Comparison of ENCODE assay signal across 10 cellular contexts in genomic region chr10:95333997-95334792, GRCh38. TPM values are rescaled to one million over a fixed set of nuclear protein-coding genes. Genes with fewer than 3 reads are reported as not detected.
DNase-seq lines count a peak whose midpoint lies in the region; ATAC-seq and TF ChIP-seq lines count a peak whose summit lies in the region.
"Had no signal": no experiment of that assay in that cellular context is flagged by ENCODE, and none has a peak within 500 bp of the region (broad histone marks: within the 10 kb centered on the region; RNA-seq: fewer than 3 reads in every experiment).

No MANE protein-coding gene starts in this region.

- H3K4me1 ChIP-seq in GM23338 (ENCODE audit: insufficient read depth), result peaks cover 8% of the 10 kb centered on the region; the same call in 1 of the 2 replicates
- H3K4me1 ChIP-seq in right cardiac atrium (ENCODE audit: control insufficient read depth, insufficient read depth, low read length), result peaks cover 26% of the 10 kb centered on the region
- no peaks in the 10 kb centered on the region for H3K4me1 ChIP-seq in smooth muscle cell (ENCODE audit: low read depth)

- no peaks in the 10 kb centered on the region for H3K27me3 ChIP-seq in GM23338 (ENCODE audit: insufficient read depth)
- H3K27me3 ChIP-seq in brain microvascular endothelial cell (replicated peaks), result no peaks in the 10 kb centered on the region
- no peaks in the 10 kb centered on the region for H3K27me3 ChIP-seq in right cardiac atrium (ENCODE audit: control insufficient read depth, insufficient read depth)
- no peaks in the 10 kb centered on the region for H3K27me3 ChIP-seq in smooth muscle cell (ENCODE audit: low read depth)

- 25% methylated on average over 12 of the region's 12 CpGs for WGBS in right cardiac atrium
- WGBS in smooth muscle cell (ENCODE audit: low lambda C conversion rate), result 60% methylated on average over 12 of the region's 12 CpGs

- H3K9me3 Mint-ChIP-seq in GM23338, result no peaks in the 10 kb centered on the region
- H3K9me3 Mint-ChIP-seq: neural crest cell had no signal

- H4K20me1 ChIP-seq in GM23338 (replicated peaks; ENCODE audit: insufficient read depth), result no peaks in the 10 kb centered on the region
- no peaks in the 10 kb centered on the region for H4K20me1 ChIP-seq in smooth muscle cell (ENCODE audit: low read depth)

- no peaks in the 10 kb centered on the region for H3K36me3 ChIP-seq in GM23338 (ENCODE audit: insufficient read depth)
- H3K36me3 ChIP-seq in brain microvascular endothelial cell (replicated peaks), result no peaks in the 10 kb centered on the region
- H3K36me3 ChIP-seq in smooth muscle cell (ENCODE audit: low read depth), result no peaks in the 10 kb centered on the region

- H3K27ac ChIP-seq in GM23338 (ENCODE audit: low read depth) (0 out of 2 replicates have a peak overlapping the region, but pooled peaks have one; percentile 26), brain microvascular endothelial cell (peak overlapping the region; percentile 76), right cardiac atrium (ENCODE audit: low read length) (peak overlapping the region; percentile 93), smooth muscle cell (ENCODE audit: low read depth) (peak overlapping the region; percentile 55)

- no peaks in the 10 kb centered on the region for H3K79me2 ChIP-seq in GM23338 (replicated peaks; ENCODE audit: insufficient read depth)
- no peaks in the 10 kb centered on the region for H3K79me2 ChIP-seq in smooth muscle cell (ENCODE audit: low read depth)

- peaks cover 14% of the 10 kb centered on the region for H3K36me3 Mint-ChIP-seq in GM23338 (ENCODE audit: low read depth)

- H3K9ac ChIP-seq in smooth muscle cell (ENCODE audit: low read depth), result peak overlapping the region; percentile 21

- H3K27me3 Mint-ChIP-seq in GM23338 (ENCODE audit: insufficient read depth, low read depth, poor library complexity), result peaks cover 6% of the 10 kb centered on the region

- no peak overlapping the region for H3K4me3 Mint-ChIP-seq in GM23338
- H3K4me3 Mint-ChIP-seq: neural crest cell, T-helper 17 cell had no signal

- TF ChIP-seq CTCF in GM23338 (conservative IDR thresholded peaks at IDR 0.05; ENCODE audit: low read depth in 2 of 2) (no peak), brain microvascular endothelial cell (IDR thresholded peaks at IDR 0.05; ENCODE audit: low read depth, low read length, missing control alignments) (no peak), smooth muscle cell (IDR thresholded peaks at IDR 0.05; ENCODE audit: borderline replicate concordance, insufficient read depth, poor library complexity, severe bottlenecking) (no peak), GM10266 (IDR thresholded peaks at IDR 0.05; ENCODE audit: control insufficient read depth, insufficient read depth, low read depth, missing control alignments) (no peak)

- H3K9me3 ChIP-seq in right cardiac atrium (ENCODE audit: control insufficient read depth, low read length) (no peaks in the 10 kb centered on the region), smooth muscle cell (replicated peaks; ENCODE audit: low read depth) (no peaks in the 10 kb centered on the region)

- H3K4me2 ChIP-seq in GM23338, result no peak overlapping the region
- H3K4me2 ChIP-seq in smooth muscle cell, result no peak overlapping the region

- ATAC-seq in GM23338 (no peak), right cardiac atrium (peak; percentile 92 to 96), HG03520 (IDR thresholded peaks at IDR 0.05; ENCODE audit: unreplicated experiment) (no peak)
- ATAC-seq: T-helper 17 cell had no signal

- DNase-seq in GM23338 (ENCODE audit: low spot score) (no peak), brain microvascular endothelial cell (peak; percentile 95), right cardiac atrium (peak; percentile 90 to 95 (median 92)), smooth muscle cell (lab: John Stamatoyannopoulos, UW; ENCODE audit: unreplicated experiment) (no peak), GM10266 (ENCODE audit: extremely low spot score) (no peak), GF-D8 (lab: John Stamatoyannopoulos, UW) (no peak)
- DNase-seq in activated effector memory CD4-positive, alpha-beta T cell treated with anti-CD3 and anti-CD28 coated beads, Interleukin-2, amount 50 U/mL, for 16 hours, result no peak
- DNase-seq: T-helper 17 cell had no signal

- in situ Hi-C loops in brain microvascular endothelial cell (cut with HindIII; ENCODE audit: low pct_ligation_motif_present, low sequenced_read_pairs), result no loop called here

- no peak overlapping the region for H2AFZ ChIP-seq in GM23338
- H2AFZ ChIP-seq in smooth muscle cell (ENCODE audit: low read depth), result no peak overlapping the region

- peaks cover 7% of the 10 kb centered on the region for H3K4me1 Mint-ChIP-seq in GM23338
- H3K4me1 Mint-ChIP-seq: neural crest cell had no signal

- H3F3A ChIP-seq in GM23338 (replicated peaks; ENCODE audit: low read depth) (0 out of 2 replicates have a peak, but pooled peaks cover 3% of the 10 kb centered on the region), smooth muscle cell (ENCODE audit: low read depth) (no peaks in the 10 kb centered on the region)

- H3K27ac Mint-ChIP-seq in GM23338, result no peak overlapping the region; the same call in 1 of the 2 replicates
- H3K27ac Mint-ChIP-seq: T-helper 17 cell had no signal

- intact Hi-C loops in right cardiac atrium (cut with DNase I), result loop anchor here in 1 of 4 donors (10.0 kb wide), 1 partner anchor 89 kb away; no protein-coding TSS in a partner anchor

- no peaks in the 10 kb centered on the region for H3K9me2 ChIP-seq in GM23338 (ENCODE audit: insufficient read depth)

- H3K4me3 ChIP-seq in GM23338, result no peak overlapping the region
- H3K4me3 ChIP-seq in brain microvascular endothelial cell (ENCODE audit: low read depth, low read length), result no peak overlapping the region
- H3K4me3 ChIP-seq in right cardiac atrium (ENCODE audit: low read length), result no peak overlapping the region
- H3K4me3 ChIP-seq in smooth muscle cell, result no peak overlapping the region

TF ChIP-seq in GM23338, 12 proteins besides CTCF, POLR2A, EP300 and RAD21 (continues in another document):
- TF ChIP-seq POLR2AphosphoS5 (IDR thresholded peaks at IDR 0.05; ENCODE audit: low read depth) (no peak), STAT1 (IDR thresholded peaks at IDR 0.05; ENCODE audit: unreplicated experiment) (no peak), ZNF331 (CRISPR knock-in tag; IDR thresholded peaks at IDR 0.05; ENCODE audit: low read depth) (no peak)
- TF ChIP-seq, protein P1, sequence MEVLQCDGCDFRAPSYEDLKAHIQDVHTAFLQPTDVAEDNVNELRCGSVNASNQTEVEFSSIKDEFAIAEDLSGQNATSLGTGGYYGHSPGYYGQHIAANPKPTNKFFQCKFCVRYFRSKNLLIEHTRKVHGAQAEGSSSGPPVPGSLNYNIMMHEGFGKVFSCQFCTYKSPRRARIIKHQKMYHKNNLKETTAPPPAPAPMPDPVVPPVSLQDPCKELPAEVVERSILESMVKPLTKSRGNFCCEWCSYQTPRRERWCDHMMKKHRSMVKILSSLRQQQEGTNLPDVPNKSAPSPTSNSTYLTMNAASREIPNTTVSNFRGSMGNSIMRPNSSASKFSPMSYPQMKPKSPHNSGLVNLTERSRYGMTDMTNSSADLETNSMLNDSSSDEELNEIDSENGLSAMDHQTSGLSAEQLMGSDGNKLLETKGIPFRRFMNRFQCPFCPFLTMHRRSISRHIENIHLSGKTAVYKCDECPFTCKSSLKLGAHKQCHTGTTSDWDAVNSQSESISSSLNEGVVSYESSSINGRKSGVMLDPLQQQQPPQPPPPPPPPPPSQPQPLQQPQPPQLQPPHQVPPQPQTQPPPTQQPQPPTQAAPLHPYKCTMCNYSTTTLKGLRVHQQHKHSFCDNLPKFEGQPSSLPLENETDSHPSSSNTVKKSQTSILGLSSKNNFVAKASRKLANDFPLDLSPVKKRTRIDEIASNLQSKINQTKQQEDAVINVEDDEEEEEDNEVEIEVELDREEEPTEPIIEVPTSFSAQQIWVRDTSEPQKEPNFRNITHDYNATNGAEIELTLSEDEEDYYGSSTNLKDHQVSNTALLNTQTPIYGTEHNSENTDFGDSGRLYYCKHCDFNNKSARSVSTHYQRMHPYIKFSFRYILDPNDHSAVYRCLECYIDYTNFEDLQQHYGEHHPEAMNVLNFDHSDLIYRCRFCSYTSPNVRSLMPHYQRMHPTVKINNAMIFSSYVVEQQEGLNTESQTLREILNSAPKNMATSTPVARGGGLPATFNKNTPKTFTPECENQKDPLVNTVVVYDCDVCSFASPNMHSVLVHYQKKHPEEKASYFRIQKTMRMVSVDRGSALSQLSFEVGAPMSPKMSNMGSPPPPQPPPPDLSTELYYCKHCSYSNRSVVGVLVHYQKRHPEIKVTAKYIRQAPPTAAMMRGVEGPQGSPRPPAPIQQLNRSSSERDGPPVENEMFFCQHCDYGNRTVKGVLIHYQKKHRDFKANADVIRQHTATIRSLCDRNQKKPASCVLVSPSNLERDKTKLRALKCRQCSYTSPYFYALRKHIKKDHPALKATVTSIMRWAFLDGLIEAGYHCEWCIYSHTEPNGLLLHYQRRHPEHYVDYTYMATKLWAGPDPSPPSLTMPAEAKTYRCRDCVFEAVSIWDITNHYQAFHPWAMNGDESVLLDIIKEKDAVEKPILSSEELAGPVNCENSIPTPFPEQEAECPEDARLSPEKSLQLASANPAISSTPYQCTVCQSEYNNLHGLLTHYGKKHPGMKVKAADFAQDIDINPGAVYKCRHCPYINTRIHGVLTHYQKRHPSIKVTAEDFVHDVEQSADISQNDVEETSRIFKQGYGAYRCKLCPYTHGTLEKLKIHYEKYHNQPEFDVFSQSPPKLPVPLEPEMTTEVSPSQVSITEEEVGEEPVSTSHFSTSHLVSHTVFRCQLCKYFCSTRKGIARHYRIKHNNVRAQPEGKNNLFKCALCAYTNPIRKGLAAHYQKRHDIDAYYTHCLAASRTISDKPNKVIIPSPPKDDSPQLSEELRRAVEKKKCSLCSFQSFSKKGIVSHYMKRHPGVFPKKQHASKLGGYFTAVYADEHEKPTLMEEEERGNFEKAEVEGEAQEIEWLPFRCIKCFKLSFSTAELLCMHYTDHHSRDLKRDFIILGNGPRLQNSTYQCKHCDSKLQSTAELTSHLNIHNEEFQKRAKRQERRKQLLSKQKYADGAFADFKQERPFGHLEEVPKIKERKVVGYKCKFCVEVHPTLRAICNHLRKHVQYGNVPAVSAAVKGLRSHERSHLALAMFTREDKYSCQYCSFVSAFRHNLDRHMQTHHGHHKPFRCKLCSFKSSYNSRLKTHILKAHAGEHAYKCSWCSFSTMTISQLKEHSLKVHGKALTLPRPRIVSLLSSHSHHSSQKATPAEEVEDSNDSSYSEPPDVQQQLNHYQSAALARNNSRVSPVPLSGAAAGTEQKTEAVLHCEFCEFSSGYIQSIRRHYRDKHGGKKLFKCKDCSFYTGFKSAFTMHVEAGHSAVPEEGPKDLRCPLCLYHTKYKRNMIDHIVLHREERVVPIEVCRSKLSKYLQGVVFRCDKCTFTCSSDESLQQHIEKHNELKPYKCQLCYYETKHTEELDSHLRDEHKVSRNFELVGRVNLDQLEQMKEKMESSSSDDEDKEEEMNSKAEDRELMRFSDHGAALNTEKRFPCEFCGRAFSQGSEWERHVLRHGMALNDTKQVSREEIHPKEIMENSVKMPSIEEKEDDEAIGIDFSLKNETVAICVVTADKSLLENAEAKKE (CRISPR knock-in tag; IDR thresholded peaks at IDR 0.05), result no peak

RNA-seq across cellular contexts. Expression of gene PDLIM1, which starts 43.4 kb away (rescaled TPM):
- 110 and 111 TPM in 2 replicates for total RNA-seq in GM23338 (2014; rRNA removed; shearing (Covaris generic))
- polyA plus RNA-seq in GM23338 (2016; fragmentation: Nextera tagmentation; extraction: Ambion mirVana) (227 and 233 TPM in 2 replicates), right cardiac atrium (211 TPM), smooth muscle cell (187 and 318 TPM in 2 replicates)
- total RNA-seq in right cardiac atrium (100 to 1,000 TPM; 159 to 227 (median 169) TPM), smooth muscle cell (72.4 and 102 TPM in 2 replicates)

Comparison
In these comparisons a context has a peak if more than half of its experiments do, and no peak if none do; other contexts are left out.
1. ATAC-seq: peak in right cardiac atrium (2 of 2); none in GM23338 (single experiment) and HG03520 (single experiment).
2. DNase-seq: peak in brain microvascular endothelial cell (single experiment) and right cardiac atrium (3 of 3); none in GM23338 (single experiment), smooth muscle cell (single experiment), GM10266 (single experiment), activated effector memory CD4-positive, alpha-beta T cell treated with anti-CD3 and anti-CD28 coated beads, Interleukin-2, amount 50 U/mL, for 16 hours (single experiment) and GF-D8 (single experiment).
3. H3K27ac ChIP-seq: peak in every context shown above with its lines; median percentile 93 in right cardiac atrium; 76 in brain microvascular endothelial cell; 55 in smooth muscle cell; 26 in GM23338.